In genomic region chr7:5508698-5509097, GRCh38 we compare ENCODE assay signal across 20 cellular contexts.
"Had no signal": no experiment of that assay in that cellular context is flagged by ENCODE, and none has a peak within 500 bp of the region (broad histone marks: within the 10 kb centered on the region; RNA-seq: fewer than 3 reads in every experiment).

No MANE protein-coding gene starts in this region.

- H3K9me3 Mint-ChIP-seq: activated B cell treated with CpG ODN at 0.5 μM for 24 hours; activated CD8-positive, alpha-beta T cell treated with anti-CD3 and anti-CD28 coated beads for 36 hours; activated naive CD4-positive, alpha-beta T cell treated with anti-CD3 and anti-CD28 coated beads, Interleukin-2, amount 50 U/mL, for 72 hours; brain; central memory CD8-positive, alpha-beta T cell; stimulated activated effector memory CD8-positive, alpha-beta T cell treated with anti-CD3 and anti-CD28 coated beads, Interleukin-12 subunit alpha, Interleukin-12 subunit beta, amount 100 ng/mL, for 72 hours had no signal

- H3K36me3 ChIP-seq: gastrocnemius medialis, uterus had no signal

- H3K27ac ChIP-seq: gastrocnemius medialis, heart right ventricle, uterus had no signal

- H3K9me3 ChIP-seq: gastrocnemius medialis, heart right ventricle, uterus had no signal

- ATAC-seq: activated CD8-positive, alpha-beta T cell treated with anti-CD3 and anti-CD28 coated beads for 36 hours; activated naive CD4-positive, alpha-beta T cell treated with anti-CD3 and anti-CD28 coated beads, Interleukin-2, amount 50 U/mL, for 72 hours; gastrocnemius medialis; heart right ventricle; left colon; stimulated activated effector memory CD8-positive, alpha-beta T cell treated with anti-CD3 and anti-CD28 coated beads, Interleukin-12 subunit alpha, Interleukin-12 subunit beta, amount 100 ng/mL, for 72 hours had no signal

- H3K4me1 ChIP-seq: uterus had no signal

- DNase-seq: activated B cell treated with CpG ODN at 0.5 μM for 24 hours; activated CD4-positive, alpha-beta T cell treated with anti-CD3 and anti-CD28 coated beads for 48 hours; activated CD8-positive, alpha-beta memory T cell treated with anti-CD3 and anti-CD28 coated beads, Interleukin-2, amount 50 U/mL, for 4 hours; activated CD8-positive, alpha-beta T cell treated with anti-CD3 and anti-CD28 coated beads for 36 hours; activated effector memory CD4-positive, alpha-beta T cell treated with anti-CD3 and anti-CD28 coated beads, Interleukin-2, amount 50 U/mL, for 16 hours; activated T-cell treated with anti-CD3 and anti-CD28 coated beads, Interleukin-2, amount 50 U/mL, for 48 hours; amniotic stem cell; cortex of kidney; effector CD4-positive, alpha-beta T cell; gastrocnemius medialis; heart right ventricle; left colon; midbrain; uterus had no signal

- H3K27me3 Mint-ChIP-seq: activated B cell treated with CpG ODN at 0.5 μM for 24 hours; activated CD8-positive, alpha-beta T cell treated with anti-CD3 and anti-CD28 coated beads for 36 hours; central memory CD8-positive, alpha-beta T cell had no signal

- FAIRE-seq: TTC549 had no signal

- H3K4me3 ChIP-seq: gastrocnemius medialis, heart right ventricle, lung, uterus had no signal

- H3K27ac Mint-ChIP-seq: activated B cell treated with CpG ODN at 0.5 μM for 24 hours; activated CD8-positive, alpha-beta T cell treated with anti-CD3 and anti-CD28 coated beads for 36 hours; activated naive CD4-positive, alpha-beta T cell treated with anti-CD3 and anti-CD28 coated beads, Interleukin-2, amount 50 U/mL, for 72 hours; brain; stimulated activated effector memory CD8-positive, alpha-beta T cell treated with anti-CD3 and anti-CD28 coated beads, Interleukin-12 subunit alpha, Interleukin-12 subunit beta, amount 100 ng/mL, for 72 hours had no signal

- H3K27me3 ChIP-seq: gastrocnemius medialis, heart right ventricle, uterus had no signal

- H3K4me3 Mint-ChIP-seq: activated B cell treated with CpG ODN at 0.5 μM for 24 hours; activated CD8-positive, alpha-beta T cell treated with anti-CD3 and anti-CD28 coated beads for 36 hours; brain; central memory CD8-positive, alpha-beta T cell; stimulated activated effector memory CD8-positive, alpha-beta T cell treated with anti-CD3 and anti-CD28 coated beads, Interleukin-12 subunit alpha, Interleukin-12 subunit beta, amount 100 ng/mL, for 72 hours had no signal
